ENCODE assay signal across 8 cellular contexts in the genomic region with DNA sequence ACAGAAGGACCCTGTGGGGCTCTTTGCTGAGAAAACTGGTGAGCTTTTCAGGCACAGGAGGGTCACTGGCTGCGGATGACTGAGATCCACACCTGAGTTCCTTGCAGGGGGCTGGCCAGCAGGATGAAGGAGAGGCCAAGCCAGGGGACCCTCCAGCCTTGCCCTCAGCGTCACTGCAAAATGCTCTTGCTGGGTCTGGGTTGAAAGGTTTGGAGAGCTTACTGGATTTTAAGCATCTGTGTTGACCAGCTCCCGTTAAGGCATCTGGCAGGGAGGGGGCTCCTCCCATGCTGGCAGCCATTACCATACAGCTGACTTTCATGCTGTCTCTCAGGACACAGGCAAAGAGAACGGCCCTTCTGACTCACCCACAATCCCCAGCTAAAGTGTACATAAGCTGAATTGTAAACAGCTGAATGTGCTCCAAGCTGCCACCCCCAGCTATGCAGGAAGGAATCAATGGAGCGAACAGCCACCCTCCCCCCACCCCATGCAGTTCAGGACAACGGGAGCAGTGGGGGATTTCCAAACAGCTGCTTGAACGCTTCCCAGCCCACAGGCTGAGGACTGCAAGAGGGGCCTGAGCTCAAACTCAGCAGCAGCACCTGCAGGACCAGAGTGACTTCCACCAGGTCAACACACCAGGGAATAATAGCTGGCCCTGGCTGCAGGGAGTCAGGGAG. TPM values are rescaled to one million over a fixed set of nuclear protein-coding genes. Genes with fewer than 3 reads are reported as not detected.
DNase-seq lines count a peak whose midpoint lies in the region; ATAC-seq and TF ChIP-seq lines count a peak whose summit lies in the region.

No MANE protein-coding gene starts in this region.

- DNase-seq in COLO829 (ENCODE audit: low spot score) = peak; percentile 54
- peak; percentile 82 for DNase-seq in NCI-H1694 (lab: John Stamatoyannopoulos, UW)
- peak; percentile 97 for DNase-seq in amniotic epithelial cell (ENCODE audit: low read depth)
- DNase-seq in right atrium auricular region (ENCODE audit: low spot score) = peak; percentile 89
- DNase-seq in renal cortical epithelial cell (ENCODE audit: low read depth) = peak; percentile 99
- DNase-seq in GM10266 (ENCODE audit: extremely low spot score) = no peak
- DNase-seq in activated CD8-positive, alpha-beta memory T cell treated with anti-CD3 and anti-CD28 coated beads, Interleukin-2, amount 50 U/mL, for 4 hours = no peak

- no peaks in the 10 kb centered on the region for H3K27me3 ChIP-seq in right atrium auricular region

- no peak for TF ChIP-seq CTCF in right atrium auricular region (IDR thresholded peaks at IDR 0.05)
- TF ChIP-seq CTCF in GM10266 (IDR thresholded peaks at IDR 0.05; ENCODE audit: control insufficient read depth, insufficient read depth, low read depth, missing control alignments) = no peak

- peak overlapping the region; percentile 99 to 100 for H3K27ac ChIP-seq in right atrium auricular region

- no peaks in the 10 kb centered on the region for H3K9me3 ChIP-seq in right atrium auricular region

- peaks cover 21% of the 10 kb centered on the region for H3K36me3 ChIP-seq in right atrium auricular region

- ATAC-seq in HG03565 (IDR thresholded peaks at IDR 0.05; ENCODE audit: unreplicated experiment) = no peak

- peaks cover 0 to 99% of the 10 kb centered on the region in 2 donors for H3K4me1 ChIP-seq in right atrium auricular region

- H3K4me3 ChIP-seq in right atrium auricular region = peak overlapping the region; percentile 4 to 5

RNA-seq across cellular contexts. Expression of a gene that starts 21.3 kb away (rescaled TPM):
- total RNA-seq in right atrium auricular region (not detected), renal cortical epithelial cell (not detected in 2 replicates)

Comparison
In these comparisons a context has a peak if more than half of its experiments do, and no peak if none do; other contexts are left out.
1. DNase-seq: peak in COLO829 (single experiment), NCI-H1694 (single experiment), amniotic epithelial cell (single experiment), right atrium auricular region (single experiment) and renal cortical epithelial cell (single experiment); none in GM10266 (single experiment) and activated CD8-positive, alpha-beta memory T cell treated with anti-CD3 and anti-CD28 coated beads, Interleukin-2, amount 50 U/mL, for 4 hours (single experiment).